Comparison of ENCODE assay signal across 20 cellular contexts in the genomic region with DNA sequence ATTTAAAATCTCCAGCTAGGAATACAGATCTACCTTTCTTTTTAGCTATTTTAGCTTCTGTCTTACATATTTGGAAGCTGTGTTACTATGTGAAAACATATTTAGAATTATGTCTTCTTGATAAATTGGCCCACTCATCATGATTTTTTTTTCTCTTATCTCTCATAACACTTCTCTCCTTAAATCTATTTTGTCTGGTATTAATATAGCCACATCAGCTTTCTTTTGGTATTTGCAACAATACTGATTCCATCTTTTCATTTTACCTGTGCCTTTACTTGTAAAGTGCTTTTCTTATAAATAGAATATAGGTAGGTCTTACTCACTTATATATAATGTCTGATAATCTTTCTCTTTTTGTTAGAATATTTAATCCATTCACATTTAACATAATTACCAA.
"Had no signal": no experiment of that assay in that cellular context is flagged by ENCODE, and none has a peak within 500 bp of the region (broad histone marks: within the 10 kb centered on the region; RNA-seq: fewer than 3 reads in every experiment).

No MANE protein-coding gene starts in this region.

- H3K9ac ChIP-seq: SK-N-SH had no signal

- ATAC-seq: HepG2, T-cell had no signal

- H3K27me3 Mint-ChIP-seq: T-cell had no signal

- DNase-seq: IMR-90, MM.1S, NCI-H1092 treated with DMSO at 0.1 percent for 48 hours, NCI-H1436, NCI-H187, NCI-H2029, NCI-H2081 treated with DMSO at 0.1 percent for 48 hours, NCI-H2171, NCI-H226, NCI-H446, NCI-H510A, NCI-H524 treated with DMSO at 0.1 percent for 48 hours, NCI-H69, NCI-H774, Right ventricle myocardium superior, RPMI8226, SK-N-SH, SW 1271, T-cell had no signal

- H3K9me3 ChIP-seq: SK-N-SH had no signal

- H3K4me2 ChIP-seq: SK-N-SH had no signal

- H3K9me2 ChIP-seq: SK-N-SH had no signal
